In the genomic region with DNA sequence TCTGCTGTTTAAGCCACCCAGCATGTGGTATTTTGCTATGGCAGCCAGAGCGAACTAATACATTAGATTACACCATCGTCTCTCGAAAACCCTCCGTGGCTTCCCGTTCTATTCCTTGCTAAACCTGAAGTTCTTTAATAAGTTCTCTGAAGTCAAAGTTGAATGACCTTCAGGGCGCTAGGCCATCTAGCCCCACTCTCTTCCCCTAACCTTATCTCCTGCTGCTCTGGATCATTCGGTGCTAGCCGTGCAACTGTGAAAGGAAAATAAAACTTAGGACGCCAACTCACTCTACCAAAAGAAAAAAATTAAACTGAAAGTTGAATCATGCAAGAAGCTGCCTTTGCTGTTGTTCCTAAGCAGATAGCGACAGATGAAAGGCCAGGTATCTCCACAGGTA, we compare ENCODE assay signal across 30 cellular contexts. TPM values are rescaled to one million over a fixed set of nuclear protein-coding genes. Genes with fewer than 3 reads are reported as not detected.
"Had no signal": no experiment of that assay in that cellular context is flagged by ENCODE, and none has a peak within 500 bp of the region (broad histone marks: within the 10 kb centered on the region; RNA-seq: fewer than 3 reads in every experiment).

No MANE protein-coding gene starts in this region.

- H3K4me1 ChIP-seq: heart right ventricle, lower lobe of right lung, prostate gland, sigmoid colon, spleen, suprapubic skin, tibial artery, upper lobe of right lung had no signal

- H3K36me3 Mint-ChIP-seq: mesothelial cell of epicardium; naive B cell; natural killer cell; stimulated activated effector memory CD8-positive, alpha-beta T cell treated with anti-CD3 and anti-CD28 coated beads, Interleukin-12 subunit alpha, Interleukin-12 subunit beta, amount 100 ng/mL, for 72 hours had no signal

- H3K27ac ChIP-seq: heart right ventricle, hepatocyte, lower lobe of right lung, ovary, prostate gland, sigmoid colon, spleen, suprapubic skin, thoracic aorta, tibial artery, upper lobe of right lung had no signal

- H3K9me3 ChIP-seq: heart right ventricle, lower lobe of right lung, ovary, prostate gland, sigmoid colon, spleen, suprapubic skin, thoracic aorta, tibial artery, upper lobe of right lung had no signal

- H3K4me3 ChIP-seq: heart right ventricle, hepatocyte, lower lobe of right lung, ovary, prostate gland, sigmoid colon, spleen, suprapubic skin, thoracic aorta, tibial artery, upper lobe of right lung had no signal

- H3K36me3 ChIP-seq: heart right ventricle, lower lobe of right lung, ovary, prostate gland, sigmoid colon, spleen, suprapubic skin, thoracic aorta, tibial artery, upper lobe of right lung had no signal

- DNase-seq: heart right ventricle; islet precursor cell; left ventricle myocardium superior; lower lobe of right lung; mammary epithelial cell; mesendoderm; naive B cell; natural killer cell; nephron progenitor cell; ovary; posterior cingulate gyrus; retina; right cardiac atrium; sigmoid colon; small intestine; spleen; stimulated activated CD4-positive, alpha-beta T cell treated with anti-CD3 and anti-CD28 coated beads, Interleukin-4, amount 100 ng/mL, for 24 hours; stimulated activated naive CD4-positive, alpha-beta T cell; tibial artery; upper lobe of right lung had no signal

- H3K4me1 Mint-ChIP-seq: mesothelial cell of epicardium; naive B cell; natural killer cell; nephron progenitor cell; stimulated activated effector memory CD8-positive, alpha-beta T cell treated with anti-CD3 and anti-CD28 coated beads, Interleukin-12 subunit alpha, Interleukin-12 subunit beta, amount 100 ng/mL, for 72 hours had no signal

- H3K27ac Mint-ChIP-seq: mesothelial cell of epicardium; naive B cell; natural killer cell; nephron progenitor cell; stimulated activated effector memory CD8-positive, alpha-beta T cell treated with anti-CD3 and anti-CD28 coated beads, Interleukin-12 subunit alpha, Interleukin-12 subunit beta, amount 100 ng/mL, for 72 hours; stimulated activated naive CD8-positive, alpha-beta T cell treated with anti-CD3 and anti-CD28 coated beads, Interleukin-15, Interleukin-2, amounts not matched to agents 100 ng/mL and 50 ng/mL, for 24 hours had no signal

- ATAC-seq: heart right ventricle; left ventricle myocardium superior; lower lobe of right lung; natural killer cell; right cardiac atrium; stimulated activated effector memory CD8-positive, alpha-beta T cell treated with anti-CD3 and anti-CD28 coated beads, Interleukin-12 subunit alpha, Interleukin-12 subunit beta, amount 100 ng/mL, for 72 hours; upper lobe of right lung had no signal

- H3K9me3 Mint-ChIP-seq: naive B cell; natural killer cell; nephron progenitor cell; stimulated activated effector memory CD8-positive, alpha-beta T cell treated with anti-CD3 and anti-CD28 coated beads, Interleukin-12 subunit alpha, Interleukin-12 subunit beta, amount 100 ng/mL, for 72 hours; stimulated activated naive CD8-positive, alpha-beta T cell treated with anti-CD3 and anti-CD28 coated beads, Interleukin-15, Interleukin-2, amounts not matched to agents 100 ng/mL and 50 ng/mL, for 24 hours had no signal

- H3K4me3 Mint-ChIP-seq: mesothelial cell of epicardium; naive B cell; natural killer cell; nephron progenitor cell; stimulated activated effector memory CD8-positive, alpha-beta T cell treated with anti-CD3 and anti-CD28 coated beads, Interleukin-12 subunit alpha, Interleukin-12 subunit beta, amount 100 ng/mL, for 72 hours; stimulated activated naive CD8-positive, alpha-beta T cell treated with anti-CD3 and anti-CD28 coated beads, Interleukin-15, Interleukin-2, amounts not matched to agents 100 ng/mL and 50 ng/mL, for 24 hours had no signal

- H3K27me3 ChIP-seq: heart right ventricle, hepatocyte, ovary, sigmoid colon, spleen, suprapubic skin, tibial artery, upper lobe of right lung had no signal

- H3K27me3 Mint-ChIP-seq: naive B cell; stimulated activated naive CD8-positive, alpha-beta T cell treated with anti-CD3 and anti-CD28 coated beads, Interleukin-15, Interleukin-2, amounts not matched to agents 100 ng/mL and 50 ng/mL, for 24 hours had no signal

RNA-seq across cellular contexts. Expression of a gene that starts 40.0 kb away (rescaled TPM):
- total RNA-seq: heart right ventricle, kidney epithelial cell, left ventricle myocardium superior, lower lobe of right lung, mesothelial cell of epicardium, natural killer cell, omental fat pad, prostate gland, right cardiac atrium, sigmoid colon, spleen, subcutaneous adipose tissue, thoracic aorta, upper lobe of right lung had no signal
